8 cellular contexts compared by ENCODE assay signal in genomic region chr22:48574776-48575566, GRCh38.
DNase-seq lines count a peak whose midpoint lies in the region; ATAC-seq lines count a peak whose summit lies in the region.

No MANE protein-coding gene starts in this region.

- DNase-seq in NCI-H1092 treated with DMSO at 0.1 percent for 48 hours (lab: John Stamatoyannopoulos, UW) (peak; percentile 13), NCI-H1092 (lab: John Stamatoyannopoulos, UW) (no peak), NCI-H2171 (lab: John Stamatoyannopoulos, UW) (peak; percentile 78), HT-29 (ENCODE audit: low spot score) (no peak)
- DNase-seq in naive thymus-derived CD8-positive, alpha-beta T cell, result no peak

- no peak overlapping the region for H3K27ac Mint-ChIP-seq in dendritic cell treated with granulocyte-macrophage colony-stimulating factor and Interleukin-4, amounts not matched to agents 40 ng/mL and 50 ng/mL, for 4 days
- H3K27ac Mint-ChIP-seq in naive thymus-derived CD8-positive, alpha-beta T cell, result no peak overlapping the region

- H3K27me3 Mint-ChIP-seq in dendritic cell treated with granulocyte-macrophage colony-stimulating factor and Interleukin-4, amounts not matched to agents 40 ng/mL and 50 ng/mL, for 4 days, result peaks cover 46% of the 10 kb centered on the region
- peaks cover 13 to 58% (median 37%) of the 10 kb centered on the region in 5 donors for H3K27me3 Mint-ChIP-seq in naive thymus-derived CD8-positive, alpha-beta T cell

- no peaks in the 10 kb centered on the region for H3K4me1 Mint-ChIP-seq in dendritic cell treated with granulocyte-macrophage colony-stimulating factor and Interleukin-4, amounts not matched to agents 40 ng/mL and 50 ng/mL, for 4 days (ENCODE audit: low read depth)
- H3K4me1 Mint-ChIP-seq in naive thymus-derived CD8-positive, alpha-beta T cell, result peaks cover 0 to 6% (median 2%) of the 10 kb centered on the region in 4 donors

- peak overlapping the region; percentile 2 for H3K4me3 Mint-ChIP-seq in dendritic cell treated with granulocyte-macrophage colony-stimulating factor and Interleukin-4, amounts not matched to agents 40 ng/mL and 50 ng/mL, for 4 days
- peak overlapping the region in 8 of 10 donors; percentile 7 to 75 (median 54) for H3K4me3 Mint-ChIP-seq in naive thymus-derived CD8-positive, alpha-beta T cell

- peak in 1 of 2 donors; percentile 44 for ATAC-seq in naive thymus-derived CD8-positive, alpha-beta T cell
- ATAC-seq in GM21390 (IDR thresholded peaks at IDR 0.05; ENCODE audit: unreplicated experiment) (no peak), HG03342 (IDR thresholded peaks at IDR 0.05; ENCODE audit: unreplicated experiment) (no peak)

- POLR2A ChIA-PET in naive thymus-derived CD8-positive, alpha-beta T cell (lab: Charles Lee), result no interaction called here

- H3K9me3 Mint-ChIP-seq in dendritic cell treated with granulocyte-macrophage colony-stimulating factor and Interleukin-4, amounts not matched to agents 40 ng/mL and 50 ng/mL, for 4 days, result peaks cover 11% of the 10 kb centered on the region
- H3K9me3 Mint-ChIP-seq in naive thymus-derived CD8-positive, alpha-beta T cell, result peaks cover 6 to 27% (median 18%) of the 10 kb centered on the region in 9 donors

- intact Hi-C loops in dendritic cell treated with granulocyte-macrophage colony-stimulating factor and Interleukin-4, amounts not matched to agents 40 ng/mL and 50 ng/mL, for 4 days (cut with micrococcal nuclease), result no loop called here

- H3K36me3 Mint-ChIP-seq in dendritic cell treated with granulocyte-macrophage colony-stimulating factor and Interleukin-4, amounts not matched to agents 40 ng/mL and 50 ng/mL, for 4 days (ENCODE audit: low read depth), result no peaks in the 10 kb centered on the region
- H3K36me3 Mint-ChIP-seq in naive thymus-derived CD8-positive, alpha-beta T cell, result peaks cover 0 to 20% (median 1%) of the 10 kb centered on the region in 3 donors

Comparison
In these comparisons a context has a peak if more than half of its experiments do, and no peak if none do; other contexts are left out.
1. DNase-seq: peak in NCI-H1092 treated with DMSO at 0.1 percent for 48 hours (single experiment) and NCI-H2171 (single experiment); none in NCI-H1092 (single experiment), naive thymus-derived CD8-positive, alpha-beta T cell (0 of 10) and HT-29 (single experiment).